Comparison of ENCODE assay signal across 21 cellular contexts in the genomic region with DNA sequence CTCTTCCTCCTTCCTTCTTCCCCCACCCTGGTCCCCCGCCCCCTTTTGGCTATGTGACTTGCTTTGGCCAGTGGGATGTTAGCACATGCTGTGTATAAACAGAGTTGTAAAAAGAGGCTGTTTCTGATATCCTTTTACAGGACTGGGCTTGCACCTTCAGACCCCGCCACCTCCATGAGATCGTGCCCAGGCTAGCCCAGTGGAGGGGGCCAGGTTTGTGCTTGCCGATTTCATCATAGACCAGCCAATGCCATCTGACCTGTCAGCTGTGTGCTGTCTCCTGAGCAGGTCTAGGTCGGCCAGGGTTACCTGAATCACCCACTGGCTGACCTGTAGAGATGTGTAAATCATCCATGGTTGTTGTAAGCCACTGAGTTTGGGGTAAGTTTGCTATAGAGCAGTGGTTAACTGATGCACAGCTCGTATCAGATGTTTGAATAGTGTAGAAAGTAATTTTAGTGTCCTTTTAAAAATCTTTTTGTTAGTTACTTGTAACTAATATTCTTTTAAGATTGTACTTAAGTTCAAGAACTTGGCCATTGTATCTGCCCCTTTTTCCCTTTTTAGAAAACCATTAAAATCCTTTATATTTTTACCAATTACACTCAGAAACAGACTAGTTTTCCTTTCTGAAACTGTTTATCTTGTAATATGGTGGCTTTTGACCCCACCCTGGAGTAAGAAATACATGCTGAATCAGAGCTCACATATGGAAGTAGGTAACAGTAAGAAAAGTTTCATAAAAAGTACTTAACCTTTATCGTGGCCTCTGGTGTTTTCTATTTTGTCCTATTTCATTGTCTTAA.
DNase-seq lines count a peak whose midpoint lies in the region; ATAC-seq and TF ChIP-seq lines count a peak whose summit lies in the region.
"Had no signal": no experiment of that assay in that cellular context is flagged by ENCODE, and none has a peak within 500 bp of the region (broad histone marks: within the 10 kb centered on the region; RNA-seq: fewer than 3 reads in every experiment).

No MANE protein-coding gene starts in this region.

- no peak overlapping the region for H3K4me3 ChIP-seq in lower leg skin (ENCODE audit: low read depth, poor library complexity, severe bottlenecking)
- H3K4me3 ChIP-seq: psoas muscle had no signal

- peaks cover 31% of the 10 kb centered on the region for H3K36me3 Mint-ChIP-seq in WTC11
- H3K36me3 Mint-ChIP-seq: mesothelial cell of epicardium had no signal

- no peak overlapping the region for H3K27ac ChIP-seq in foreskin keratinocyte
- H3K27ac ChIP-seq: C4-2B, psoas muscle had no signal

- POLR2A ChIA-PET in WTC11 (lab: Charles Lee), result no interaction called here

- TF ChIP-seq POLR2A in lower leg skin (IDR thresholded peaks at IDR 0.05), result no peak

- no peaks in the 10 kb centered on the region for H3K27me3 Mint-ChIP-seq in WTC11 (ENCODE audit: low read depth)

- ATAC-seq in WTC11 (no peak), foreskin keratinocyte (peak; percentile 84), HG03571 (IDR thresholded peaks at IDR 0.05; ENCODE audit: unreplicated experiment) (no peak)
- ATAC-seq: psoas muscle had no signal

- TF ChIP-seq CTCF in WTC11 (IDR thresholded peaks at IDR 0.05) (no peak), foreskin keratinocyte (conservative IDR thresholded peaks at IDR 0.05) (no peak), lower leg skin (IDR thresholded peaks at IDR 0.05) (no peak)

- H3K27ac Mint-ChIP-seq in WTC11, result peak overlapping the region; percentile 76
- H3K27ac Mint-ChIP-seq: activated naive CD8-positive, alpha-beta T cell treated with anti-CD3 and anti-CD28 coated beads, Interleukin-2, amount 10 ng/mL, durations not matched to agents 7 days and 5 days; activated T-helper 1 cell treated with anti-CD3 and anti-CD28 coated beads, Interleukin-12 subunit alpha, Interleukin-12 subunit beta, Interleukin-2, Interleukin-4 antibody, amounts not matched to agents 30 ng/mL and 10 ng/mL and 1 ng/mL, durations not matched to agents 14 hours and 24 hours and 36 hours; mesothelial cell of epicardium had no signal

- 78 to 87% methylated on average over 7 of the region's 7 CpGs for WGBS in lower leg skin, 2 donors

- peaks cover 15% of the 10 kb centered on the region for H3K9me3 Mint-ChIP-seq in WTC11
- H3K9me3 Mint-ChIP-seq: activated naive CD8-positive, alpha-beta T cell treated with anti-CD3 and anti-CD28 coated beads, Interleukin-2, amount 10 ng/mL, durations not matched to agents 7 days and 5 days; activated T-helper 1 cell treated with anti-CD3 and anti-CD28 coated beads, Interleukin-12 subunit alpha, Interleukin-12 subunit beta, Interleukin-2, Interleukin-4 antibody, amounts not matched to agents 30 ng/mL and 10 ng/mL and 1 ng/mL, durations not matched to agents 14 hours and 24 hours and 36 hours; mesothelial cell of epicardium had no signal

- H3K4me1 ChIP-seq in foreskin keratinocyte, result peaks cover 13% of the 10 kb centered on the region

- CTCF ChIA-PET in WTC11 (lab: Charles Lee), result interaction anchor here (1.8 kb wide), 1 partner anchor 13 kb away, joined by 4 read pairs; no protein-coding TSS in a partner anchor

- no peaks in the 10 kb centered on the region for H3K27me3 ChIP-seq in foreskin keratinocyte

- intact Hi-C loops in lower leg skin (cut with DNase I; ENCODE audit: low total_unique reads), result no loop called here

- DNase-seq in activated CD8-positive, alpha-beta memory T cell treated with anti-CD3 and anti-CD28 coated beads for 24 hours, result peak; percentile 50
- no peak for DNase-seq in activated CD8-positive, alpha-beta memory T cell treated with anti-CD3 and anti-CD28 coated beads, Interleukin-2, amount 50 U/mL, for 48 hours
- DNase-seq in WTC11 (ENCODE audit: low spot score) (no peak), foreskin keratinocyte (peak; percentile 90 to 93), ureter (ENCODE audit: low spot score) (peak; percentile 77), lower leg skin (ENCODE audit: low spot score in 2 of 2) (no peak), NCI-H2196 (lab: John Stamatoyannopoulos, UW; ENCODE audit: unreplicated experiment) (no peak)
- DNase-seq: activated CD4-positive, alpha-beta T cell treated with anti-CD3 and anti-CD28 coated beads for 1 hour; activated naive CD8-positive, alpha-beta T cell treated with anti-CD3 and anti-CD28 coated beads, Interleukin-2, amount 10 ng/mL, durations not matched to agents 7 days and 5 days; cortex of kidney; DMS53; foreskin melanocyte; kidney; NCI-H1417 treated with DMSO at 0.1 percent for 48 hours; psoas muscle; stimulated activated CD4-positive, alpha-beta T cell treated with anti-CD3 and anti-CD28 coated beads, Interleukin-4, amount 100 ng/mL, for 24 hours; T1000 had no signal

- peaks cover 53% of the 10 kb centered on the region for H3K4me1 Mint-ChIP-seq in WTC11

- no peak overlapping the region for H3K4me3 Mint-ChIP-seq in WTC11
- H3K4me3 Mint-ChIP-seq: activated naive CD8-positive, alpha-beta T cell treated with anti-CD3 and anti-CD28 coated beads, Interleukin-2, amount 10 ng/mL, durations not matched to agents 7 days and 5 days; activated T-helper 1 cell treated with anti-CD3 and anti-CD28 coated beads, Interleukin-12 subunit alpha, Interleukin-12 subunit beta, Interleukin-2, Interleukin-4 antibody, amounts not matched to agents 30 ng/mL and 10 ng/mL and 1 ng/mL, durations not matched to agents 14 hours and 24 hours and 36 hours; mesothelial cell of epicardium had no signal

TF ChIP-seq in WTC11, 78 proteins besides CTCF, POLR2A, EP300 and RAD21:
- TF ChIP-seq NR3C1 (CRISPR knock-in tag; conservative IDR thresholded peaks at IDR 0.05; ENCODE audit: low read depth) (no peak), CBFB (CRISPR knock-in tag; IDR thresholded peaks at IDR 0.05; ENCODE audit: low read depth) (no peak), SOX15 (CRISPR knock-in tag; IDR thresholded peaks at IDR 0.05) (no peak)
- TF ChIP-seq, protein P1, sequence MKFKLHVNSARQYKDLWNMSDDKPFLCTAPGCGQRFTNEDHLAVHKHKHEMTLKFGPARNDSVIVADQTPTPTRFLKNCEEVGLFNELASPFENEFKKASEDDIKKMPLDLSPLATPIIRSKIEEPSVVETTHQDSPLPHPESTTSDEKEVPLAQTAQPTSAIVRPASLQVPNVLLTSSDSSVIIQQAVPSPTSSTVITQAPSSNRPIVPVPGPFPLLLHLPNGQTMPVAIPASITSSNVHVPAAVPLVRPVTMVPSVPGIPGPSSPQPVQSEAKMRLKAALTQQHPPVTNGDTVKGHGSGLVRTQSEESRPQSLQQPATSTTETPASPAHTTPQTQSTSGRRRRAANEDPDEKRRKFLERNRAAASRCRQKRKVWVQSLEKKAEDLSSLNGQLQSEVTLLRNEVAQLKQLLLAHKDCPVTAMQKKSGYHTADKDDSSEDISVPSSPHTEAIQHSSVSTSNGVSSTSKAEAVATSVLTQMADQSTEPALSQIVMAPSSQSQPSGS (CRISPR knock-in tag; IDR thresholded peaks at IDR 0.05; ENCODE audit: borderline replicate concordance, low read depth), result no peak
- TF ChIP-seq, protein P2, sequence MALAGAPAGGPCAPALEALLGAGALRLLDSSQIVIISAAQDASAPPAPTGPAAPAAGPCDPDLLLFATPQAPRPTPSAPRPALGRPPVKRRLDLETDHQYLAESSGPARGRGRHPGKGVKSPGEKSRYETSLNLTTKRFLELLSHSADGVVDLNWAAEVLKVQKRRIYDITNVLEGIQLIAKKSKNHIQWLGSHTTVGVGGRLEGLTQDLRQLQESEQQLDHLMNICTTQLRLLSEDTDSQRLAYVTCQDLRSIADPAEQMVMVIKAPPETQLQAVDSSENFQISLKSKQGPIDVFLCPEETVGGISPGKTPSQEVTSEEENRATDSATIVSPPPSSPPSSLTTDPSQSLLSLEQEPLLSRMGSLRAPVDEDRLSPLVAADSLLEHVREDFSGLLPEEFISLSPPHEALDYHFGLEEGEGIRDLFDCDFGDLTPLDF (CRISPR knock-in tag; IDR thresholded peaks at IDR 0.05), result no peak
- TF ChIP-seq, protein P3, sequence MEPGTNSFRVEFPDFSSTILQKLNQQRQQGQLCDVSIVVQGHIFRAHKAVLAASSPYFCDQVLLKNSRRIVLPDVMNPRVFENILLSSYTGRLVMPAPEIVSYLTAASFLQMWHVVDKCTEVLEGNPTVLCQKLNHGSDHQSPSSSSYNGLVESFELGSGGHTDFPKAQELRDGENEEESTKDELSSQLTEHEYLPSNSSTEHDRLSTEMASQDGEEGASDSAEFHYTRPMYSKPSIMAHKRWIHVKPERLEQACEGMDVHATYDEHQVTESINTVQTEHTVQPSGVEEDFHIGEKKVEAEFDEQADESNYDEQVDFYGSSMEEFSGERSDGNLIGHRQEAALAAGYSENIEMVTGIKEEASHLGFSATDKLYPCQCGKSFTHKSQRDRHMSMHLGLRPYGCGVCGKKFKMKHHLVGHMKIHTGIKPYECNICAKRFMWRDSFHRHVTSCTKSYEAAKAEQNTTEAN (CRISPR knock-in tag; IDR thresholded peaks at IDR 0.05), result no peak
- TF ChIP-seq, protein P4, sequence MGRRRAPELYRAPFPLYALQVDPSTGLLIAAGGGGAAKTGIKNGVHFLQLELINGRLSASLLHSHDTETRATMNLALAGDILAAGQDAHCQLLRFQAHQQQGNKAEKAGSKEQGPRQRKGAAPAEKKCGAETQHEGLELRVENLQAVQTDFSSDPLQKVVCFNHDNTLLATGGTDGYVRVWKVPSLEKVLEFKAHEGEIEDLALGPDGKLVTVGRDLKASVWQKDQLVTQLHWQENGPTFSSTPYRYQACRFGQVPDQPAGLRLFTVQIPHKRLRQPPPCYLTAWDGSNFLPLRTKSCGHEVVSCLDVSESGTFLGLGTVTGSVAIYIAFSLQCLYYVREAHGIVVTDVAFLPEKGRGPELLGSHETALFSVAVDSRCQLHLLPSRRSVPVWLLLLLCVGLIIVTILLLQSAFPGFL (CRISPR knock-in tag; IDR thresholded peaks at IDR 0.05; ENCODE audit: borderline replicate concordance), result no peak

Comparison
In these comparisons a context has a peak if more than half of its experiments do, and no peak if none do; other contexts are left out.
1. DNase-seq: peak in activated CD8-positive, alpha-beta memory T cell treated with anti-CD3 and anti-CD28 coated beads for 24 hours (single experiment), foreskin keratinocyte (2 of 2) and ureter (single experiment); none in activated CD8-positive, alpha-beta memory T cell treated with anti-CD3 and anti-CD28 coated beads, Interleukin-2, amount 50 U/mL, for 48 hours (single experiment), WTC11 (single experiment), lower leg skin (0 of 2) and NCI-H2196 (single experiment).